Comparison of ENCODE assay signal across 8 cellular contexts in genomic region chr12:49777800-49778748, GRCh38. TPM values are rescaled to one million over a fixed set of nuclear protein-coding genes. Genes with fewer than 3 reads are reported as not detected.
DNase-seq lines count a peak whose midpoint lies in the region; ATAC-seq and TF ChIP-seq lines count a peak whose summit lies in the region.

No MANE protein-coding gene starts in this region.

- no peak overlapping the region for H3K14ac ChIP-seq in H9 (ENCODE audit: insufficient read depth, low read length)

- H4K20me1 ChIP-seq in H9 (ENCODE audit: control insufficient read depth, insufficient read depth, insufficient read length), result no peaks in the 10 kb centered on the region
- no peaks in the 10 kb centered on the region for H4K20me1 ChIP-seq in smooth muscle cell (ENCODE audit: low read depth)

- no peaks in the 10 kb centered on the region for H3K23me2 ChIP-seq in H9 (ENCODE audit: insufficient read length, low read depth, low read length, poor library complexity, severe bottlenecking)

- ATAC-seq in left cardiac atrium, result peak; percentile 23 to 62
- no peak for ATAC-seq in GM18873 (IDR thresholded peaks at IDR 0.05; ENCODE audit: low FRiP score, unreplicated experiment)
- no peak for ATAC-seq in GM18861 (IDR thresholded peaks at IDR 0.05; ENCODE audit: unreplicated experiment)

- H3T11ph ChIP-seq in H9 (ENCODE audit: low read length), result no peak overlapping the region

- no peak overlapping the region for H3K23ac ChIP-seq in H9 (ENCODE audit: insufficient read length, low read depth, low read length)

- peaks cover 32% of the 10 kb centered on the region for H3K27me3 Mint-ChIP-seq in H9 (ENCODE audit: low read depth)

- H2BK20ac ChIP-seq in H9 (ENCODE audit: low read depth, low read length, poor library complexity, severe bottlenecking), result no peak overlapping the region

- no peak overlapping the region for H3K4me3 Mint-ChIP-seq in H9

- DNase-seq in AML-193 (lab: John Stamatoyannopoulos, UW), result peak; percentile 17 to 18
- DNase-seq in H9, result peak; percentile 93
- DNase-seq in SK-MEL-5 (ENCODE audit: low read depth, low spot score), result peak; percentile 59
- DNase-seq in activated naive CD4-positive, alpha-beta T cell treated with Interleukin-2 at 50 U/mL for 16 hours, result peak; percentile 82
- peak; percentile 44 for DNase-seq in left cardiac atrium
- no peak for DNase-seq in smooth muscle cell (lab: John Stamatoyannopoulos, UW; ENCODE audit: unreplicated experiment)

- H3K79me2 ChIP-seq in H9 (ENCODE audit: insufficient read depth, low read length) (no peaks in the 10 kb centered on the region), smooth muscle cell (ENCODE audit: low read depth) (no peaks in the 10 kb centered on the region)

- H3K4ac ChIP-seq in H9 (ENCODE audit: low read depth, low read length), result no peak overlapping the region

- H3F3A ChIP-seq in smooth muscle cell (ENCODE audit: low read depth), result no peaks in the 10 kb centered on the region

- peaks cover 13 to 19% of the 10 kb centered on the region in 2 experiments for H3K4me1 Mint-ChIP-seq in H9

- TF ChIP-seq CTCF in H9 (conservative IDR thresholded peaks at IDR 0.05) (peak; percentile 92), smooth muscle cell (IDR thresholded peaks at IDR 0.05; ENCODE audit: borderline replicate concordance, insufficient read depth, poor library complexity, severe bottlenecking) (peak; percentile 55)

- in situ Hi-C loops in SK-MEL-5 (cut with HindIII; ENCODE audit: low pct_unique_long_range_greater_than_20kb, low sequenced_read_pairs), result no loop called here

- H3K9me3 Mint-ChIP-seq in H9, result no peaks in the 10 kb centered on the region

- no peak overlapping the region for H2BK15ac ChIP-seq in H9 (ENCODE audit: low read depth, low read length)

- no peak overlapping the region for H2BK120ac ChIP-seq in H9 (ENCODE audit: low read depth, low read length, poor library complexity, severe bottlenecking)

- H3K9me3 ChIP-seq in H9 (ENCODE audit: control insufficient read depth, low read depth, low read length) (no peaks in the 10 kb centered on the region), smooth muscle cell (replicated peaks; ENCODE audit: low read depth) (no peaks in the 10 kb centered on the region)

- H3K56ac ChIP-seq in H9 (ENCODE audit: insufficient read length, low read depth, low read length), result no peak overlapping the region

- peak overlapping the region in 1 of 3 experiments; percentile 19; a peak in 2 of 7 replicates for H3K27ac Mint-ChIP-seq in H9

- H3K27ac ChIP-seq in H9 (ENCODE audit: insufficient read length, low read depth, low read length), result no peak overlapping the region
- H3K27ac ChIP-seq in smooth muscle cell (ENCODE audit: low read depth), result no peak overlapping the region

- H3K27me3 ChIP-seq in H9 (ENCODE audit: insufficient read depth, low read length) (no peaks in the 10 kb centered on the region), smooth muscle cell (ENCODE audit: low read depth) (no peaks in the 10 kb centered on the region)

- intact Hi-C loops in left cardiac atrium (cut with DNase I), result loop anchor here in 1 of 2 donors (5.0 kb wide), 1 partner anchor 59 kb away; no protein-coding TSS in a partner anchor

- H2BK5ac ChIP-seq in H9 (ENCODE audit: insufficient read length, low read length), result no peak overlapping the region

- H3K36me3 ChIP-seq in smooth muscle cell (ENCODE audit: low read depth), result no peaks in the 10 kb centered on the region

- H3K4me1 ChIP-seq in H9 (ENCODE audit: insufficient read depth, low read length), result no peaks in the 10 kb centered on the region
- no peaks in the 10 kb centered on the region for H3K4me1 ChIP-seq in smooth muscle cell (ENCODE audit: low read depth)

- no peak overlapping the region for H3K9ac ChIP-seq in H9 (ENCODE audit: extremely low read depth, insufficient read length, low read length)
- no peak overlapping the region for H3K9ac ChIP-seq in smooth muscle cell (ENCODE audit: low read depth)

- no peak overlapping the region for H3K18ac ChIP-seq in H9 (ENCODE audit: insufficient read length, low read depth, low read length)

- H3K36me3 Mint-ChIP-seq in H9 (ENCODE audit: insufficient read depth in 1 of 3, low read depth in 3 of 3), result no peaks in the 10 kb centered on the region

- H3K4me2 ChIP-seq in H9 (ENCODE audit: insufficient read depth, insufficient read length, low read length), result no peak overlapping the region
- no peak overlapping the region for H3K4me2 ChIP-seq in smooth muscle cell

- no peaks in the 10 kb centered on the region for H3K79me1 ChIP-seq in H9 (ENCODE audit: insufficient read depth, low read depth, low read length, poor library complexity, severe bottlenecking)

- no peak overlapping the region for H3K4me3 ChIP-seq in smooth muscle cell

- no peak overlapping the region for H4K91ac ChIP-seq in H9 (ENCODE audit: insufficient read length, low read depth, low read length)

- H4K5ac ChIP-seq in H9 (ENCODE audit: insufficient read length, low read depth, low read length), result no peak overlapping the region

- H2AFZ ChIP-seq in H9 (ENCODE audit: low read length), result no peak overlapping the region
- no peak overlapping the region for H2AFZ ChIP-seq in smooth muscle cell (ENCODE audit: low read depth)

- H2AK5ac ChIP-seq in H9 (ENCODE audit: insufficient read length, low read length), result no peak overlapping the region

- no peak overlapping the region for H4K8ac ChIP-seq in H9 (replicated peaks; ENCODE audit: insufficient read length, low read depth, low read length)

- WGBS in H9 (ENCODE audit: extremely low coverage, insufficient read length, low lambda C conversion rate), result no CpG with 5 or more reads among the region's 19 CpGs
- WGBS in smooth muscle cell (ENCODE audit: low lambda C conversion rate), result 54% methylated on average over 19 of the region's 19 CpGs

- H2BK12ac ChIP-seq in H9 (ENCODE audit: insufficient read length, low read depth, low read length), result no peak overlapping the region

RNA-seq across cellular contexts. Expression of gene TMBIM6, which starts 36.7 kb away (rescaled TPM):
- total RNA-seq in H9 (2021), result 362 and 373 TPM in 2 replicates
- total RNA-seq in SK-MEL-5 (2014; rRNA removed; shearing (Covaris generic)), result 970 and 993 TPM in 2 replicates
- 1,025 and 1,064 TPM in 2 replicates for polyA plus RNA-seq in SK-MEL-5 (2015; cell fraction: cytosol; rRNA removed)
- polyA plus RNA-seq in SK-MEL-5 (2015; cell fraction: nucleus; rRNA removed), result 287 and 309 TPM in 2 replicates
- total RNA-seq in left cardiac atrium, result 100 to 1,000 TPM; 260 to 276 TPM
- total RNA-seq in smooth muscle cell, result 677 and 679 TPM in 2 replicates
- polyA plus RNA-seq in smooth muscle cell, result 611 and 663 TPM in 2 replicates

RNA-seq across cellular contexts. Expression of gene NCKAP5L, which starts 50.1 kb away (rescaled TPM):
- total RNA-seq in H9 (2021) (27.7 and 28.9 TPM in 2 replicates), left cardiac atrium (10 to 100 TPM; 18.6 to 18.8 TPM), smooth muscle cell (20.5 and 24.1 TPM in 2 replicates)
- 29.2 and 29.6 TPM in 2 replicates for total RNA-seq in SK-MEL-5 (2014; rRNA removed; shearing (Covaris generic))
- 59.9 and 79.3 TPM in 2 replicates for polyA plus RNA-seq in SK-MEL-5 (2015; cell fraction: cytosol; rRNA removed)
- polyA plus RNA-seq in SK-MEL-5 (2015; cell fraction: nucleus; rRNA removed), result 108 and 142 TPM in 2 replicates
- 29.4 and 31.7 TPM in 2 replicates for polyA plus RNA-seq in smooth muscle cell

Comparison
In these comparisons a context has a peak if more than half of its experiments do, and no peak if none do; other contexts are left out.
1. ATAC-seq: peak in left cardiac atrium (2 of 2); none in GM18873 (single experiment) and GM18861 (single experiment).